Comparison of ENCODE assay signal across 8 cellular contexts in the genomic region with DNA sequence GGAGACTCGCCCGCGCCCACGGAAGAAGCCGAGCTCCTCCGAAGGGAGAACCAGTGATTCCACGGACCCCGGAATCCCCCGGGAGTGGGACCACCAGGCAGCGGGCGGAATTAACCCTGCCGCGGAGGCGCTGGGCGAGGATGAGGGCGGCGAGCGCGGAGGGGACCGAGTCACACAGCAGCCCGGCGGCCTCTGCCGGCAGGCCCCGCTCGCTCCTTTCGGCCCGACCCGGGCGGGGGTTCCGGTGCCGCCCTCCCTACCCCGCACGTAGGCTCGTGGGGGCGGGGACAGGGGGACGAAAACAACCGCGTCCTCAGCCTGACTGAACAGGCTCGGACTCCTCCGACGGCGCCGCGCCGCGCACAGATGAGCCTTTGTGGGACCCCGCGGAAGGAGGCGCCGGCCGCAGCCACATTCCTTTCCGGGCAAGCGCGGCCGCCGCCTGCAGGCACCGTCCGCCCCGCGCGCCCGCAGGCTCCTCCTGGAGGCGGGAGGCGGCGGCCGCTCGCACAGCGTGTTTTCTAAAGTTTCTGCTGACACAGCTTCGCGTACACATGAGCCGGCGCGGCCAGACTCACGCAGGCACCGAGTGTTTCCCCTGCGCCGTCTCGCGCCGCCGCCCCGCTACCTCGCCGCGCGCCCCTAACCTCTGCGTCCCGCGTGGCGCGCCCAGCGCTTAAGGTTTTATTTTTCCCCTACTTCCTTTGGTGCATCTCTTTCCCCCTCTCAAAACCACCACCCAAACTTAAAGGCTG.
DNase-seq lines count a peak whose midpoint lies in the region; ATAC-seq and TF ChIP-seq lines count a peak whose summit lies in the region.

No MANE protein-coding gene starts in this region.

- H3K9me3 Mint-ChIP-seq in activated naive CD4-positive, alpha-beta T cell treated with anti-CD3 and anti-CD28 coated beads, Interleukin-2, amount 50 U/mL, for 24 hours, result no peaks in the 10 kb centered on the region
- peaks cover 8% of the 10 kb centered on the region for H3K9me3 Mint-ChIP-seq in osteocyte (ENCODE audit: unreplicated experiment)

- TF ChIP-seq CTCF in GM10266 (IDR thresholded peaks at IDR 0.05; ENCODE audit: control insufficient read depth, insufficient read depth, low read depth, missing control alignments), result peak; percentile 48
- peak; percentile 44 for TF ChIP-seq CTCF in Loucy (conservative IDR thresholded peaks at IDR 0.05; ENCODE audit: low read length)
- TF ChIP-seq CTCF in osteocyte (IDR thresholded peaks at IDR 0.05), result peak; percentile 51
- peak; percentile 41 for TF ChIP-seq CTCF in thoracic aorta (IDR thresholded peaks at IDR 0.05)

- no peaks in the 10 kb centered on the region for H3K27me3 ChIP-seq in HAP-1 (ENCODE audit: low read depth)
- H3K27me3 ChIP-seq in Loucy (ENCODE audit: insufficient read depth, low read length, poor library complexity, severe bottlenecking), result no peaks in the 10 kb centered on the region
- H3K27me3 ChIP-seq in thoracic aorta (replicated peaks; ENCODE audit: insufficient read depth), result no peaks in the 10 kb centered on the region

- no peaks in the 10 kb centered on the region for H3K36me3 ChIP-seq in HAP-1 (replicated peaks)
- H3K36me3 ChIP-seq in Loucy (ENCODE audit: insufficient read depth, low read length), result no peaks in the 10 kb centered on the region
- H3K36me3 ChIP-seq in SK-N-MC (ENCODE audit: insufficient read depth, low read length), result peaks cover 18% of the 10 kb centered on the region
- H3K36me3 ChIP-seq in thoracic aorta, result no peaks in the 10 kb centered on the region

- no peaks in the 10 kb centered on the region for H3F3A ChIP-seq in Loucy (ENCODE audit: low read depth)

- H3K9me3 ChIP-seq in HAP-1 (no peaks in the 10 kb centered on the region), Loucy (ENCODE audit: insufficient read depth, low read depth, low read length) (no peaks in the 10 kb centered on the region), SK-N-MC (ENCODE audit: low read depth, low read length) (peaks cover 8% of the 10 kb centered on the region; the same call in 1 of the 2 replicates), thoracic aorta (no peaks in the 10 kb centered on the region)

- in situ Hi-C loops in HAP-1 (cut with MboI; ENCODE audit: low sequenced_read_pairs), result no loop called here

- H3K4me1 ChIP-seq in HAP-1 (peaks cover 24% of the 10 kb centered on the region), Loucy (ENCODE audit: insufficient read depth, low read length, poor library complexity, severe bottlenecking) (peaks cover 38% of the 10 kb centered on the region), thoracic aorta (ENCODE audit: control insufficient read depth in 1 of 2, low read depth in 2 of 2) (peaks cover 15 to 32% of the 10 kb centered on the region in 2 donors)

- H3K36me3 Mint-ChIP-seq in activated naive CD4-positive, alpha-beta T cell treated with anti-CD3 and anti-CD28 coated beads, Interleukin-2, amount 50 U/mL, for 24 hours, result no peaks in the 10 kb centered on the region
- peaks cover 6% of the 10 kb centered on the region for H3K36me3 Mint-ChIP-seq in osteocyte (ENCODE audit: unreplicated experiment)

- H3K27ac ChIP-seq in SK-N-MC (peak overlapping the region; percentile 100), thoracic aorta (peak overlapping the region; percentile 98 to 100)

- peaks cover 81% of the 10 kb centered on the region for H3K79me2 ChIP-seq in Loucy (ENCODE audit: insufficient read depth, low read length)

- H3K4me3 ChIP-seq in HAP-1 (peak overlapping the region; percentile 77), Loucy (ENCODE audit: low read length, poor library complexity, severe bottlenecking) (peak overlapping the region; percentile 86), SK-N-MC (peak overlapping the region; percentile 96), thoracic aorta (peak overlapping the region; percentile 94)

- no peaks in the 10 kb centered on the region for H3K27me3 Mint-ChIP-seq in activated naive CD4-positive, alpha-beta T cell treated with anti-CD3 and anti-CD28 coated beads, Interleukin-2, amount 50 U/mL, for 24 hours
- H3K27me3 Mint-ChIP-seq in osteocyte (ENCODE audit: unreplicated experiment), result no peaks in the 10 kb centered on the region

- DNase-seq in GM10266 (ENCODE audit: extremely low spot score) (peak; percentile 90), HAP-1 (ENCODE audit: low spot score in 2 of 2) (peak; percentile 72 to 90), SK-N-MC (ENCODE audit: low read depth, low spot score) (no peak), glomerular visceral epithelial cell (ENCODE audit: extremely low spot score) (peak; percentile 91), osteocyte (ENCODE audit: extremely low spot score, unreplicated experiment) (peak; percentile 96), thoracic aorta (ENCODE audit: low spot score) (peak; percentile 73)

- H3K4me1 Mint-ChIP-seq in activated naive CD4-positive, alpha-beta T cell treated with anti-CD3 and anti-CD28 coated beads, Interleukin-2, amount 50 U/mL, for 24 hours, result peaks cover 77% of the 10 kb centered on the region
- peaks cover 33% of the 10 kb centered on the region for H3K4me1 Mint-ChIP-seq in osteocyte (ENCODE audit: unreplicated experiment)

- H3K9me2 ChIP-seq in Loucy (replicated peaks; ENCODE audit: low read depth, low read length), result no peaks in the 10 kb centered on the region

- H3K9ac ChIP-seq in Loucy (ENCODE audit: low read depth, low read length, poor library complexity, severe bottlenecking) (peak overlapping the region; percentile 91), SK-N-MC (ENCODE audit: insufficient read length) (peak overlapping the region; percentile 98)

- peak overlapping the region; percentile 88 for H2AFZ ChIP-seq in Loucy (ENCODE audit: low read length)

- peaks cover 56% of the 10 kb centered on the region for H4K20me1 ChIP-seq in Loucy (ENCODE audit: insufficient read depth, low read length, poor library complexity, severe bottlenecking)

- H3K27ac Mint-ChIP-seq in activated naive CD4-positive, alpha-beta T cell treated with anti-CD3 and anti-CD28 coated beads, Interleukin-2, amount 50 U/mL, for 24 hours, result peak overlapping the region; percentile 99
- H3K27ac Mint-ChIP-seq in osteocyte (ENCODE audit: unreplicated experiment), result peak overlapping the region; percentile 99

- peak overlapping the region; percentile 90 for H3K4me2 ChIP-seq in Loucy (ENCODE audit: low read depth, low read length, poor library complexity, severe bottlenecking)

- peak overlapping the region; percentile 95 for H3K4me3 Mint-ChIP-seq in activated naive CD4-positive, alpha-beta T cell treated with anti-CD3 and anti-CD28 coated beads, Interleukin-2, amount 50 U/mL, for 24 hours
- H3K4me3 Mint-ChIP-seq in osteocyte (ENCODE audit: unreplicated experiment), result peak overlapping the region; percentile 89

- ATAC-seq in thoracic aorta (ENCODE audit: insufficient number of reproducible peaks, low FRiP score, low read depth), result peak; percentile 74
